27 cellular contexts compared by ENCODE assay signal in genomic region chr12:53100466-53101151, GRCh38. TPM values are rescaled to one million over a fixed set of nuclear protein-coding genes. Genes with fewer than 3 reads are reported as not detected.
DNase-seq lines count a peak whose midpoint lies in the region; TF ChIP-seq lines count a peak whose summit lies in the region.
"Had no signal": no experiment of that assay in that cellular context is flagged by ENCODE, and none has a peak within 500 bp of the region (broad histone marks: within the 10 kb centered on the region; RNA-seq: fewer than 3 reads in every experiment).

No MANE protein-coding gene starts in this region.

- intact Hi-C loops in posterior vena cava (cut with DNase I): loop anchor here (5.0 kb wide), 1 partner anchor 33 kb away; no protein-coding TSS in a partner anchor

- H3K36me3 ChIP-seq in H7 (replicated peaks; ENCODE audit: control insufficient read depth, insufficient read depth, low read length) (no peaks in the 10 kb centered on the region), suprapubic skin (peaks cover 4% of the 10 kb centered on the region)
- H3K36me3 ChIP-seq: adrenal gland, prostate gland, uterus had no signal

- DNase-seq in H7 (peak; percentile 20), NCI-H226 (peak; percentile 43), iPS-NIHi11 (ENCODE audit: low spot score) (peak; percentile 19), suprapubic skin (ENCODE audit: low spot score in 2 of 2) (peak; percentile 40 to 65), kidney glomerular epithelial cell (lab: John Stamatoyannopoulos, UW) (no peak), posterior vena cava (ENCODE audit: low spot score) (no peak), caudate nucleus (lab: John Stamatoyannopoulos, UW) (no peak)
- DNase-seq: activated B cell treated with CpG ODN at 0.5 μM for 24 hours; activated CD4-positive, alpha-beta T cell treated with anti-CD3 and anti-CD28 coated beads, Interleukin-2, amount 50 U/mL, for 48 hours; activated gamma-delta T cell; brain microvascular endothelial cell; Calu3; effector memory CD8-positive, alpha-beta T cell; HCEC 1CT; mucosa of descending colon; NCI-H1105; NCI-H2081; NCI-H446; OCI-M1; stimulated activated CD4-positive, alpha-beta T cell treated with anti-CD3 and anti-CD28 coated beads, Interleukin-1b, Interleukin-23, amount 100 ng/mL, for 48 hours; uterus had no signal

- H3K9me3 ChIP-seq in suprapubic skin: no peaks in the 10 kb centered on the region
- H3K9me3 ChIP-seq: adrenal gland, mucosa of descending colon, prostate gland, uterus had no signal

- H3K27me3 ChIP-seq in H7 (ENCODE audit: control insufficient read depth, insufficient read depth, low read length) (peaks cover 28% of the 10 kb centered on the region), suprapubic skin (no peaks in the 10 kb centered on the region)
- H3K27me3 ChIP-seq: adrenal gland, brain microvascular endothelial cell, hepatocyte, uterus had no signal

- no peak overlapping the region for H3K4me3 ChIP-seq in H7 (ENCODE audit: insufficient read depth, low read depth, low read length)
- peak overlapping the region; percentile 28 for H3K4me3 ChIP-seq in suprapubic skin
- H3K4me3 ChIP-seq: adrenal gland, hepatocyte, mucosa of descending colon, prostate gland, uterus had no signal

- H3K4me1 ChIP-seq in suprapubic skin: peaks cover 54% of the 10 kb centered on the region

- 90% methylated on average over 10 of the region's 13 CpGs for WGBS in suprapubic skin

- TF ChIP-seq CTCF in suprapubic skin (IDR thresholded peaks at IDR 0.05): no peak

- no peak for TF ChIP-seq EP300 in suprapubic skin (IDR thresholded peaks at IDR 0.05)

- H3K27ac ChIP-seq in suprapubic skin (no peak overlapping the region), caudate nucleus (ENCODE audit: low read depth, low read length) (no peak overlapping the region)
- H3K27ac ChIP-seq: adrenal gland, brain microvascular endothelial cell, hepatocyte, prostate gland had no signal

- no peak for TF ChIP-seq POLR2A in suprapubic skin (IDR thresholded peaks at IDR 0.05)

RNA-seq across cellular contexts. Expression of gene SOAT2, which starts 2.7 kb away (rescaled TPM):
- total RNA-seq in H7 (2014; rRNA removed; shearing (Covaris generic)): not detected in 2 replicates
- total RNA-seq in suprapubic skin (not detected), posterior vena cava (under 1 TPM; 0.32 to 0.90 TPM)
- total RNA-seq: activated B cell treated with CpG ODN at 0.5 μM for 24 hours, Calu3, esophagus mucosa, M059J, Right ventricle myocardium inferior had no signal

RNA-seq across cellular contexts. Expression of gene IGFBP6, which starts 3.1 kb away (rescaled TPM):
- total RNA-seq in H7 (2014; rRNA removed; shearing (Covaris generic)): 10.8 and 17.5 TPM in 2 replicates
- total RNA-seq in suprapubic skin (10 to 100 TPM; 19.2 to 97.0 (median 59.6) TPM), posterior vena cava (100 to 1,000 TPM; 679 to 733 TPM)
- total RNA-seq: activated B cell treated with CpG ODN at 0.5 μM for 24 hours had no signal

RNA-seq across cellular contexts. Expression of gene SPRYD3, which starts 21.4 kb away (rescaled TPM):
- 8.3 and 8.7 TPM in 2 replicates for total RNA-seq in H7 (2014; rRNA removed; shearing (Covaris generic))
- total RNA-seq in suprapubic skin (10 to 100 TPM; 26.4 to 44.0 (median 34.4) TPM), posterior vena cava (10 to 100 TPM; 77.6 to 90.5 TPM)

RNA-seq across cellular contexts. Expression of gene TNS2, which starts 50.7 kb away (rescaled TPM):
- 7.6 and 8.7 TPM in 2 replicates for total RNA-seq in H7 (2014; rRNA removed; shearing (Covaris generic))
- total RNA-seq in suprapubic skin (100 to 1,000 TPM in 2 of 4 donors, 10 to 100 TPM in 2; 22.8 to 122 (median 78.2) TPM), posterior vena cava (100 to 1,000 TPM; 139 to 218 TPM)

Comparison
In these comparisons a context has a peak if more than half of its experiments do, and no peak if none do; other contexts are left out.
1. DNase-seq: peak in H7 (single experiment), NCI-H226 (single experiment), iPS-NIHi11 (single experiment) and suprapubic skin (2 of 2); none in kidney glomerular epithelial cell (single experiment), posterior vena cava (single experiment) and caudate nucleus (0 of 61).
2. RNA of gene IGFBP6, which starts 3.1 kb away (total RNA-seq): 679 to 733 TPM in posterior vena cava; 19.2 to 97.0 TPM in suprapubic skin and 10.8 to 17.5 TPM in H7; every median in the first group is over 4 times any median in the second.